ENCODE assay signal across 8 cellular contexts in genomic region chr6:158999154-158999668, GRCh38. TPM values are rescaled to one million over a fixed set of nuclear protein-coding genes. Genes with fewer than 3 reads are reported as not detected.
DNase-seq lines count a peak whose midpoint lies in the region; ATAC-seq, FAIRE-seq and TF ChIP-seq lines count a peak whose summit lies in the region.

No MANE protein-coding gene starts in this region.

- H3K9me3 ChIP-seq in adrenal gland (replicated peaks in 1 of 3) (no peaks in the 10 kb centered on the region), kidney (ENCODE audit: control insufficient read depth in 1 of 2, low read length in 2 of 2) (no peaks in the 10 kb centered on the region), stomach (no peaks in the 10 kb centered on the region)

- TF ChIP-seq POLR2A in adrenal gland (IDR thresholded peaks at IDR 0.05), result no peak
- no peak for TF ChIP-seq POLR2A in stomach (IDR thresholded peaks at IDR 0.05)

- DNase-seq in CD1c-positive myeloid dendritic cell (ENCODE audit: extremely low spot score) (peak; percentile 16), HPDE6-E6E7 (ENCODE audit: extremely low spot score) (peak; percentile 26), adrenal gland (peak in 1 of 7 donors; percentile 60), kidney (no peak), stomach (no peak), NCI-H187 (lab: John Stamatoyannopoulos, UW) (no peak), DMS79 treated with DMSO at 0.1 percent for 48 hours (lab: John Stamatoyannopoulos, UW) (no peak)

- TF ChIP-seq CTCF in adrenal gland (IDR thresholded peaks at IDR 0.05) (no peak), kidney (IDR thresholded peaks at IDR 0.05; ENCODE audit: borderline replicate concordance, extremely low read depth, insufficient read depth) (no peak), stomach (IDR thresholded peaks at IDR 0.05) (no peak)

- peak overlapping the region; percentile 67 to 84 for H3K9ac ChIP-seq in kidney (ENCODE audit: low read length in 2 of 2)

- peak overlapping the region in 4 of 5 donors; percentile 87 to 92 (median 88) for H3K27ac ChIP-seq in adrenal gland
- peak overlapping the region; percentile 88 to 92 for H3K27ac ChIP-seq in kidney (ENCODE audit: low read depth in 2 of 2, low read length in 2 of 2)
- peak overlapping the region; percentile 84 to 98 (median 89) for H3K27ac ChIP-seq in stomach

- H3K4me1 ChIP-seq in adrenal gland (replicated peaks in 1 of 2) (peaks cover 0 to 10% of the 10 kb centered on the region in 2 donors), kidney (ENCODE audit: control insufficient read depth in 1 of 2, insufficient read depth in 1 of 2, low read depth in 1 of 2, low read length in 2 of 2) (peaks cover 0 to 8% of the 10 kb centered on the region in 2 donors), stomach (peaks cover 3 to 37% (median 17%) of the 10 kb centered on the region in 4 donors)

- whole genome bisulfite sequencing in adrenal gland, 4 donors, result 0 to 3% (median 1%) methylated on average over 13 to 26 of the region's 26 CpGs
- WGBS in stomach, 5 donors, result 0 to 1% (median 1%) methylated on average over 14 to 26 of the region's 26 CpGs

- peak; percentile 24 for ATAC-seq in GM21360 (IDR thresholded peaks at IDR 0.05; ENCODE audit: unreplicated experiment)

- H3K36me3 ChIP-seq in adrenal gland (replicated peaks in 1 of 2), result no peaks in the 10 kb centered on the region
- H3K36me3 ChIP-seq in kidney (ENCODE audit: control insufficient read depth in 1 of 2, insufficient read depth in 2 of 2, low read length in 2 of 2), result no peaks in the 10 kb centered on the region
- H3K36me3 ChIP-seq in stomach, result no peaks in the 10 kb centered on the region

- H3K4me3 ChIP-seq in adrenal gland (peak overlapping the region; percentile 0 to 69 (median 48)), kidney (ENCODE audit: low read length in 2 of 2) (peak overlapping the region; percentile 90 to 91), stomach (peak overlapping the region; percentile 80 to 97 (median 80))

- H3K27me3 ChIP-seq in adrenal gland (no peaks in the 10 kb centered on the region), stomach (no peaks in the 10 kb centered on the region)

- no peak for FAIRE-seq in kidney (lab: Jason Lieb, UNC)

- intact Hi-C loops in adrenal gland (cut with DNase I) (no loop called here), kidney (cut with DNase I) (no loop called here), stomach (cut with DNase I; ENCODE audit: low total_unique reads) (no loop called here)

- TF ChIP-seq EP300 in stomach (IDR thresholded peaks at IDR 0.05), result no peak

RNA-seq across cellular contexts. Expression of gene RSPH3, which starts 0.8 kb away (rescaled TPM):
- total RNA-seq in adrenal gland, result 10 to 100 TPM; 10.1 to 20.5 (median 14.0) TPM
- polyA plus RNA-seq in adrenal gland, result 10 to 100 TPM in 1 of 3 donors, 1 to 10 TPM in 2; 3.4 to 13.6 (median 5.1) TPM
- 20.2 TPM for total RNA-seq in kidney
- 5.5 TPM for polyA plus RNA-seq in kidney (ENCODE audit: insufficient read depth, low read depth, low replicate concordance)
- 10 to 100 TPM in 3 of 5 donors, 1 to 10 TPM in 2; 5.2 to 89.3 (median 12.7) TPM for total RNA-seq in stomach
- 1 to 10 TPM; 2.3 to 4.2 (median 3.8) TPM for polyA plus RNA-seq in stomach

RNA-seq across cellular contexts. Expression of gene TAGAP, which starts 45.6 kb away (rescaled TPM):
- 1 to 10 TPM; 2.2 to 7.3 (median 4.0) TPM for total RNA-seq in adrenal gland
- polyA plus RNA-seq in adrenal gland, result 1 to 10 TPM; 1.0 to 1.4 (median 1.3) TPM
- total RNA-seq in kidney, result 8.8 TPM
- 0.45 TPM for polyA plus RNA-seq in kidney (ENCODE audit: insufficient read depth, low read depth, low replicate concordance)
- 1 to 10 TPM in 4 of 5 donors, not detected in 1; 1.4 to 4.1 (median 3.0) TPM for total RNA-seq in stomach
- 1 to 10 TPM in 2 of 3 donors, under 1 TPM in 1; 0.93 to 2.0 (median 1.4) TPM for polyA plus RNA-seq in stomach

Comparison
In these comparisons a context has a peak if more than half of its experiments do, and no peak if none do; other contexts are left out.
1. DNase-seq: peak in CD1c-positive myeloid dendritic cell (single experiment) and HPDE6-E6E7 (single experiment); none in kidney (single experiment), stomach (single experiment), NCI-H187 (0 of 2) and DMS79 treated with DMSO at 0.1 percent for 48 hours (single experiment).
2. Peak in every context shown above with its lines, with median percentiles within 50 percentile points of each other: H3K27ac ChIP-seq and H3K4me3 ChIP-seq.